ENCODE assay signal across 19 cellular contexts in genomic region chr4:144589512-144589911, GRCh38. TPM values are rescaled to one million over a fixed set of nuclear protein-coding genes. Genes with fewer than 3 reads are reported as not detected.
"Had no signal": no experiment of that assay in that cellular context is flagged by ENCODE, and none has a peak within 500 bp of the region (broad histone marks: within the 10 kb centered on the region; RNA-seq: fewer than 3 reads in every experiment).

No MANE protein-coding gene starts in this region.

- H3K4me3 ChIP-seq: body of pancreas, coronary artery, esophagus squamous epithelium, left ventricle myocardium inferior, mucosa of descending colon, pancreas, spleen, thyroid gland had no signal

- H3K9me3 ChIP-seq: body of pancreas, mucosa of descending colon, pancreas, thyroid gland had no signal

- H3K4me1 ChIP-seq: body of pancreas, esophagus squamous epithelium, left ventricle myocardium inferior, pancreas, spleen, thyroid gland had no signal

- ATAC-seq: activated CD8-positive, alpha-beta T cell treated with anti-CD3 and anti-CD28 coated beads, Interleukin-2, amount 10 ng/mL, durations not matched to agents 7 days and 5 days; body of pancreas; mucosa of descending colon; naive thymus-derived CD4-positive, alpha-beta T cell; pancreas; sciatic nerve had no signal

- H3K27me3 ChIP-seq: body of pancreas, esophagus squamous epithelium, pancreas, spleen, thyroid gland had no signal

- H3K36me3 ChIP-seq: esophagus squamous epithelium, left ventricle myocardium inferior, pancreas, spleen, thyroid gland had no signal

- H3K27ac ChIP-seq: body of pancreas, coronary artery, esophagus squamous epithelium, left ventricle myocardium inferior, pancreas, spleen, thyroid gland had no signal

- DNase-seq: activated CD4-positive, alpha-beta T cell treated with anti-CD3 and anti-CD28 coated beads, Interleukin-2, amount 10 ng/mL, durations not matched to agents 24 days and 14 days; activated CD4-positive, CD25-positive, alpha-beta regulatory T cell; activated CD8-positive, alpha-beta memory T cell treated with anti-CD3 and anti-CD28 coated beads, Interleukin-2, amount 50 U/mL, for 48 hours; activated CD8-positive, alpha-beta T cell treated with anti-CD3 and anti-CD28 coated beads, Interleukin-2, amount 10 ng/mL, durations not matched to agents 7 days and 5 days; activated gamma-delta T cell treated with Interleukin-2 at 50 U/mL for 16 hours; amniotic stem cell; body of pancreas; central memory CD4-positive, alpha-beta T cell; effector CD4-positive, alpha-beta T cell; esophagus squamous epithelium; hippocampal formation; left ventricle myocardium inferior; mucosa of descending colon; naive thymus-derived CD4-positive, alpha-beta T cell; pancreas; spleen; thyroid gland had no signal

RNA-seq across cellular contexts. Expression of gene HHIP, which starts 56.4 kb away (rescaled TPM):
- total RNA-seq: activated CD4-positive, alpha-beta T cell treated with anti-CD3 and anti-CD28 coated beads, Interleukin-2, amount 10 ng/mL, durations not matched to agents 24 days and 14 days; activated CD8-positive, alpha-beta T cell treated with anti-CD3 and anti-CD28 coated beads, Interleukin-2, amount 10 ng/mL, durations not matched to agents 7 days and 5 days; esophagus squamous epithelium; left ventricle myocardium inferior; spleen had no signal
